ENCODE assay signal across 8 cellular contexts in genomic region chrX:134459683-134460004, GRCh38. TPM values are rescaled to one million over a fixed set of nuclear protein-coding genes. Genes with fewer than 3 reads are reported as not detected.
DNase-seq lines count a peak whose midpoint lies in the region; ATAC-seq lines count a peak whose summit lies in the region.

No MANE protein-coding gene starts in this region.

- ATAC-seq in HG03442 (IDR thresholded peaks at IDR 0.05; ENCODE audit: unreplicated experiment) (peak; percentile 12), GM21360 (IDR thresholded peaks at IDR 0.05; ENCODE audit: unreplicated experiment) (no peak)

- WGBS in thymus: 6% methylated on average over 12 of the region's 12 CpGs

- H3K9me3 ChIP-seq in thymus (ENCODE audit: control insufficient read depth): no peaks in the 10 kb centered on the region

- no peak overlapping the region for H3K27ac ChIP-seq in thymus (ENCODE audit: low read depth)

- H3K36me3 ChIP-seq in thymus (ENCODE audit: control insufficient read depth, insufficient read depth): no peaks in the 10 kb centered on the region

- H3K4me3 ChIP-seq in thymus (ENCODE audit: low read length): peak overlapping the region; percentile 73

- H3K4me1 ChIP-seq in thymus (ENCODE audit: control insufficient read depth, insufficient read depth, low read length): no peaks in the 10 kb centered on the region

- H3K4me3 Mint-ChIP-seq in activated T-cell treated with anti-CD3 and anti-CD28 coated beads, Interleukin-2, amount 50 U/mL, for 24 hours: peak overlapping the region; percentile 87
- peak overlapping the region; percentile 88 for H3K4me3 Mint-ChIP-seq in activated naive CD8-positive, alpha-beta T cell treated with anti-CD3 and anti-CD28 coated beads for 36 hours

- H3K36me3 Mint-ChIP-seq in activated T-cell treated with anti-CD3 and anti-CD28 coated beads, Interleukin-2, amount 50 U/mL, for 24 hours (ENCODE audit: low read depth): peaks cover 24% of the 10 kb centered on the region
- H3K36me3 Mint-ChIP-seq in activated naive CD8-positive, alpha-beta T cell treated with anti-CD3 and anti-CD28 coated beads for 36 hours: peaks cover 11% of the 10 kb centered on the region

- no peak for DNase-seq in activated T-cell treated with anti-CD3 and anti-CD28 coated beads, Interleukin-2, amount 50 U/mL, for 24 hours
- no peak for DNase-seq in activated T-cell treated with anti-CD3 and anti-CD28 coated beads, Interleukin-2, amount 50 U/mL, for 48 hours
- no peak for DNase-seq in activated naive CD8-positive, alpha-beta T cell treated with anti-CD3 and anti-CD28 coated beads for 36 hours
- DNase-seq in iris pigment epithelial cell (ENCODE audit: low read depth): peak; percentile 9
- DNase-seq in kidney tubule cell (ENCODE audit: low spot score): no peak

- peaks cover 5% of the 10 kb centered on the region for H3K27me3 Mint-ChIP-seq in activated T-cell treated with anti-CD3 and anti-CD28 coated beads, Interleukin-2, amount 50 U/mL, for 24 hours
- no peaks in the 10 kb centered on the region for H3K27me3 Mint-ChIP-seq in activated naive CD8-positive, alpha-beta T cell treated with anti-CD3 and anti-CD28 coated beads for 36 hours

- peaks cover 14% of the 10 kb centered on the region for H3K4me1 Mint-ChIP-seq in activated T-cell treated with anti-CD3 and anti-CD28 coated beads, Interleukin-2, amount 50 U/mL, for 24 hours (ENCODE audit: low read depth)
- peaks cover 6% of the 10 kb centered on the region for H3K4me1 Mint-ChIP-seq in activated naive CD8-positive, alpha-beta T cell treated with anti-CD3 and anti-CD28 coated beads for 36 hours

- no peaks in the 10 kb centered on the region for H3K27me3 ChIP-seq in thymus (ENCODE audit: control insufficient read depth, insufficient read depth)

- H3K9me3 Mint-ChIP-seq in activated T-cell treated with anti-CD3 and anti-CD28 coated beads, Interleukin-2, amount 50 U/mL, for 24 hours: no peaks in the 10 kb centered on the region
- no peaks in the 10 kb centered on the region for H3K9me3 Mint-ChIP-seq in activated naive CD8-positive, alpha-beta T cell treated with anti-CD3 and anti-CD28 coated beads for 36 hours

- H3K27ac Mint-ChIP-seq in activated T-cell treated with anti-CD3 and anti-CD28 coated beads, Interleukin-2, amount 50 U/mL, for 24 hours: peak overlapping the region; percentile 63
- peak overlapping the region; percentile 63 for H3K27ac Mint-ChIP-seq in activated naive CD8-positive, alpha-beta T cell treated with anti-CD3 and anti-CD28 coated beads for 36 hours

RNA-seq across cellular contexts. Expression of gene HPRT1, which starts 0.3 kb away (rescaled TPM):
- 100 to 1,000 TPM; 109 to 111 TPM for total RNA-seq in activated naive CD8-positive, alpha-beta T cell treated with anti-CD3 and anti-CD28 coated beads for 36 hours
- polyA plus RNA-seq in thymus: 60.8 TPM
